ENCODE assay signal across 35 cellular contexts in the genomic region with DNA sequence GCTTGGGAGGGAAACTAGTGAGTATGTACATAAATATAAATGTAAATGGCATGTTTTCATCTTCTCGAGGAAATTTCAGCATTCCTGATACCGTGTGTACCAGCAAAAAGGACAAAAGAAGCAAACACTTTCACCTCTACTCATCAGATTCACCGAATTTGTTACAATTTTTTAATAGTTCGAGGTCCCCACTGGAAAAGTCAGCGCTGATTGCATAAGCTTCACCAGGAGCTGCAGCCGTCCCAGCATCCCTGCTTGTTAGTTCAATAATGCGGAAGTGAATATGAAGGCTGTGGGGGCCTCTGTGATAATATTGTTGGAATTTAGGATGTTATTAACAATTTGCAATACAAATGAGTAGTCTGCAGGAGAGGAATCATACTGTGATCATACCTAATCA.
"Had no signal": no experiment of that assay in that cellular context is flagged by ENCODE, and none has a peak within 500 bp of the region (broad histone marks: within the 10 kb centered on the region; RNA-seq: fewer than 3 reads in every experiment).

No MANE protein-coding gene starts in this region.

- H3K36me3 ChIP-seq: MG63 had no signal

- DNase-seq: Karpas-422, Kasumi-1, MG63, MM.1S, MV-4-11, NCI-H1048, NCI-H1092, NCI-H1092 treated with DMSO at 0.1 percent for 48 hours, NCI-H1105, NCI-H1105 treated with DMSO at 0.1 percent for 48 hours, NCI-H1417, NCI-H1417 treated with DMSO at 0.1 percent for 48 hours, NCI-H1436, NCI-H1436 treated with DMSO at 0.1 percent for 48 hours, NCI-H146, NCI-H1694, NCI-H1694 treated with DMSO at 0.1 percent for 48 hours, NCI-H187, NCI-H187 treated with DMSO at 0.1 percent for 48 hours, NCI-H1930, NCI-H2029, NCI-H2029 treated with DMSO at 0.1 percent for 48 hours, NCI-H2081, NCI-H2081 treated with DMSO at 0.1 percent for 48 hours, NCI-H2107, NCI-H2171, NCI-H2171 treated with DMSO at 0.1 percent for 48 hours, NCI-H2227 treated with DMSO at 0.1 percent for 48 hours, NCI-H345, NCI-H446, NCI-H446 treated with DMSO at 0.1 percent for 48 hours, NCI-H510A, NCI-H510A treated with DMSO at 0.1 percent for 48 hours, NCI-H524 had no signal

- H3K9me3 ChIP-seq: MG63 had no signal

- H3K27ac ChIP-seq: KMS-11 had no signal

- H3K4me2 ChIP-seq: KMS-11 had no signal

- H3K27me3 ChIP-seq: MG63 had no signal

- H3K4me3 ChIP-seq: MG63 had no signal
